ENCODE assay signal across 21 cellular contexts in genomic region chr16:24204150-24204665, GRCh38. TPM values are rescaled to one million over a fixed set of nuclear protein-coding genes. Genes with fewer than 3 reads are reported as not detected.
DNase-seq lines count a peak whose midpoint lies in the region; ATAC-seq, FAIRE-seq and TF ChIP-seq lines count a peak whose summit lies in the region.
"Had no signal": no experiment of that assay in that cellular context is flagged by ENCODE, and none has a peak within 500 bp of the region (broad histone marks: within the 10 kb centered on the region; RNA-seq: fewer than 3 reads in every experiment).

No MANE protein-coding gene starts in this region.

- no peak overlapping the region for H3K18ac ChIP-seq in H1 (ENCODE audit: extremely low read depth, low read length)

- H3K27ac Mint-ChIP-seq in WTC11, result no peak overlapping the region
- H3K27ac Mint-ChIP-seq in activated T-helper 1 cell treated with anti-CD3 and anti-CD28 coated beads, Interleukin-12 subunit alpha, Interleukin-12 subunit beta, Interleukin-2, Interleukin-4 antibody, amounts not matched to agents 30 ng/mL and 10 ng/mL and 1 ng/mL, durations not matched to agents 14 hours and 24 hours and 36 hours, result no peak overlapping the region

- H4K5ac ChIP-seq in H1 (ENCODE audit: insufficient read length, low read depth, low read length), result no peak overlapping the region

- H2AK5ac ChIP-seq in H1 (ENCODE audit: low read depth, low read length), result no peak overlapping the region

- no peak overlapping the region for H2BK120ac ChIP-seq in H1 (replicated peaks; ENCODE audit: low read depth, low read length)

- H3K27me3 ChIP-seq in H1 (replicated peaks in 1 of 4; ENCODE audit: control insufficient read depth in 3 of 4, extremely low read depth in 1 of 4, insufficient read depth in 3 of 4, low read length in 3 of 4), result no peaks in the 10 kb centered on the region
- H3K27me3 ChIP-seq: SJSA1 had no signal

- no peak overlapping the region for H3K4me3 ChIP-seq in H1 (ENCODE audit: extremely low read depth in 1 of 4, insufficient read depth in 2 of 4, low read depth in 3 of 4, low read length in 4 of 4)
- H3K4me3 ChIP-seq: GM23248, HAP-1, SJSA1 had no signal

- no peak overlapping the region for H3K4me3 Mint-ChIP-seq in WTC11
- H3K4me3 Mint-ChIP-seq in activated T-helper 1 cell treated with anti-CD3 and anti-CD28 coated beads, Interleukin-12 subunit alpha, Interleukin-12 subunit beta, Interleukin-2, Interleukin-4 antibody, amounts not matched to agents 30 ng/mL and 10 ng/mL and 1 ng/mL, durations not matched to agents 14 hours and 24 hours and 36 hours, result no peak overlapping the region
- H3K4me3 Mint-ChIP-seq: CD8-positive, alpha-beta T cell had no signal

- peak; percentile 74 for FAIRE-seq in GM12891 (lab: Jason Lieb, UNC)
- FAIRE-seq in H1 (lab: Jason Lieb, UNC), result no peak

- no peak overlapping the region for H2AFZ ChIP-seq in H1 (ENCODE audit: low read length)
- H2AFZ ChIP-seq: GM23248 had no signal

- no peaks in the 10 kb centered on the region for H3K36me3 ChIP-seq in H1 (ENCODE audit: control insufficient read depth in 2 of 4, insufficient read depth in 4 of 4, low read length in 3 of 4)
- H3K36me3 ChIP-seq: HAP-1, SJSA1 had no signal

- H2BK12ac ChIP-seq in H1 (ENCODE audit: low read depth, low read length), result no peak overlapping the region

- no peaks in the 10 kb centered on the region for H3K79me1 ChIP-seq in H1 (ENCODE audit: low read depth, low read length)

- TF ChIP-seq EP300 in H1 (IDR thresholded peaks at IDR 0.05; ENCODE audit: borderline replicate concordance in 1 of 2, low read depth in 2 of 2, low read length in 2 of 2), result no peak

- WGBS in H1 (ENCODE audit: extremely low coverage in 1 of 2, insufficient coverage in 1 of 2, insufficient read length in 1 of 2, insufficient replicate concordance in 2 of 2, low coverage in 1 of 2, low lambda C conversion rate in 2 of 2, missing lambda C conversion rate in 1 of 2), 2 experiments, result 69% methylated on average over 2 of the region's 2 CpGs; no CpG with 5 or more reads in 1 of the 2 experiments

- no peak overlapping the region for H3K27ac ChIP-seq in H1 (ENCODE audit: low read depth, low read length)
- H3K27ac ChIP-seq: GM23248, SJSA1 had no signal

- DNase-seq in GM12891 (ENCODE audit: insufficient read length, low spot score) (no peak), OCI-M1 (lab: John Stamatoyannopoulos, UW) (peak; percentile 9), H1 (ENCODE audit: low read depth in 1 of 2, low spot score in 2 of 2) (no peak), WTC11 (ENCODE audit: low spot score) (no peak), NCI-H187 treated with DMSO at 0.1 percent for 48 hours (lab: John Stamatoyannopoulos, UW) (no peak)
- no peak for DNase-seq in activated T-helper 1 cell treated with anti-CD3 and anti-CD28 coated beads, Interleukin-12 subunit alpha, Interleukin-12 subunit beta, Interleukin-2, Interleukin-4 antibody, amounts not matched to agents 30 ng/mL and 10 ng/mL and 1 ng/mL, durations not matched to agents 14 hours and 24 hours and 36 hours (ENCODE audit: low spot score)
- DNase-seq: C1 segment of cervical spinal cord; CD8-positive, alpha-beta T cell; DMS53; GDM1; GM23248; KG1; NCI-H1092; NCI-H1436; NCI-H510A; NCI-H774 had no signal

- H4K8ac ChIP-seq in H1 (ENCODE audit: extremely low read depth, insufficient read depth, low read length), result no peak overlapping the region

- no peak for ATAC-seq in WTC11
- ATAC-seq in HG03565 (IDR thresholded peaks at IDR 0.05; ENCODE audit: unreplicated experiment), result no peak
- ATAC-seq: CD8-positive, alpha-beta T cell; Right ventricle myocardium inferior had no signal

- intact Hi-C loops in activated T-helper 1 cell treated with anti-CD3 and anti-CD28 coated beads, Interleukin-12 subunit alpha, Interleukin-12 subunit beta, Interleukin-2, Interleukin-4 antibody, amounts not matched to agents 30 ng/mL and 10 ng/mL and 1 ng/mL, durations not matched to agents 14 hours and 24 hours and 36 hours (cut with micrococcal nuclease), result no loop called here

- no peak overlapping the region for H3K9ac ChIP-seq in H1 (replicated peaks in 1 of 4; ENCODE audit: extremely low read depth in 1 of 4, low read depth in 3 of 4, low read length in 3 of 4)
- H3K9ac ChIP-seq: GM23248 had no signal

- H3K4ac ChIP-seq in H1 (replicated peaks; ENCODE audit: insufficient read length, low read depth, low read length), result no peak overlapping the region

- TF ChIP-seq CTCF in H1 (IDR thresholded peaks at IDR 0.05; ENCODE audit: control extremely low read depth in 1 of 3, insufficient read depth in 1 of 3, low read depth in 1 of 3, low read length in 3 of 3) (no peak), WTC11 (IDR thresholded peaks at IDR 0.05) (no peak)

- CTCF ChIA-PET in H1 (lab: Charles Lee; ENCODE audit: partially characterized antibody), result interaction anchor here (1.0 to 1.4 kb wide), 2 partner anchors 126 to 159 kb away, joined by 3 to 6 read pairs; no protein-coding TSS in a partner anchor
- CTCF ChIA-PET in WTC11 (lab: Charles Lee), result interaction anchor here (1.1 to 2.0 kb wide), 4 partner anchors 11 to 159 kb away, joined by 3 to 12 read pairs (median 4); no protein-coding TSS in a partner anchor

- no peaks in the 10 kb centered on the region for H3K9me3 ChIP-seq in H1 (ENCODE audit: insufficient read depth in 2 of 2, low read depth in 1 of 2, low read length in 1 of 2)
- H3K9me3 ChIP-seq: HAP-1, SJSA1 had no signal

- H3K4me1 Mint-ChIP-seq in WTC11, result peaks cover 35% of the 10 kb centered on the region
- no peaks in the 10 kb centered on the region for H3K4me1 Mint-ChIP-seq in activated T-helper 1 cell treated with anti-CD3 and anti-CD28 coated beads, Interleukin-12 subunit alpha, Interleukin-12 subunit beta, Interleukin-2, Interleukin-4 antibody, amounts not matched to agents 30 ng/mL and 10 ng/mL and 1 ng/mL, durations not matched to agents 14 hours and 24 hours and 36 hours (ENCODE audit: low read depth)

- H3K9me3 Mint-ChIP-seq in WTC11, result peaks cover 21% of the 10 kb centered on the region
- no peaks in the 10 kb centered on the region for H3K9me3 Mint-ChIP-seq in activated T-helper 1 cell treated with anti-CD3 and anti-CD28 coated beads, Interleukin-12 subunit alpha, Interleukin-12 subunit beta, Interleukin-2, Interleukin-4 antibody, amounts not matched to agents 30 ng/mL and 10 ng/mL and 1 ng/mL, durations not matched to agents 14 hours and 24 hours and 36 hours
- H3K9me3 Mint-ChIP-seq: CD8-positive, alpha-beta T cell had no signal

- no peak overlapping the region for H3K56ac ChIP-seq in H1 (replicated peaks; ENCODE audit: insufficient read length, low read depth, low read length)

- no peak overlapping the region for H3K14ac ChIP-seq in H1 (ENCODE audit: insufficient read length)

- no peaks in the 10 kb centered on the region for H3K79me2 ChIP-seq in H1 (ENCODE audit: control insufficient read depth in 1 of 2, insufficient read depth in 2 of 2, low read length in 2 of 2)

- no peaks in the 10 kb centered on the region; the same call in 1 of the 2 replicates for H3K23me2 ChIP-seq in H1 (ENCODE audit: low read depth, low read length)

- peaks cover 2 to 9% (median 6%) of the 10 kb centered on the region in 4 experiments; a peak in 6 of 7 replicates for H3K4me1 ChIP-seq in H1 (replicated peaks in 1 of 4; ENCODE audit: control insufficient read depth in 3 of 4, insufficient read depth in 4 of 4, low read length in 3 of 4)
- H3K4me1 ChIP-seq: HAP-1, SJSA1 had no signal

- peak overlapping the region; percentile 38 for H4K91ac ChIP-seq in H1 (replicated peaks; ENCODE audit: insufficient read length, low read length)

- H2BK15ac ChIP-seq in H1 (ENCODE audit: low read length), result no peak overlapping the region

- no peaks in the 10 kb centered on the region; the same call in 1 of the 2 replicates for H3K27me3 Mint-ChIP-seq in WTC11 (ENCODE audit: low read depth)
- no peaks in the 10 kb centered on the region for H3K27me3 Mint-ChIP-seq in activated T-helper 1 cell treated with anti-CD3 and anti-CD28 coated beads, Interleukin-12 subunit alpha, Interleukin-12 subunit beta, Interleukin-2, Interleukin-4 antibody, amounts not matched to agents 30 ng/mL and 10 ng/mL and 1 ng/mL, durations not matched to agents 14 hours and 24 hours and 36 hours (ENCODE audit: insufficient read depth)

- POLR2A ChIA-PET in H1 (lab: Charles Lee; ENCODE audit: partially characterized antibody), result no interaction called here
- POLR2A ChIA-PET in WTC11 (lab: Charles Lee), result interaction anchor here (0.6 kb wide), 1 partner anchor 113 kb away, joined by 3 read pairs; no protein-coding TSS in a partner anchor

- no peak overlapping the region for H2BK5ac ChIP-seq in H1 (ENCODE audit: low read depth, low read length)

- H2BK20ac ChIP-seq in H1 (ENCODE audit: low read length), result no peak overlapping the region

- H3K4me2 ChIP-seq in H1 (ENCODE audit: insufficient read depth in 1 of 2, low read depth in 2 of 2, low read length in 2 of 2), result no peak overlapping the region

- H3K23ac ChIP-seq in H1 (ENCODE audit: insufficient read length), result no peak overlapping the region

- no peak for TF ChIP-seq POLR2A in GM12891 (IDR thresholded peaks at IDR 0.05; ENCODE audit: low read depth, low read length)
- TF ChIP-seq POLR2A in H1 (IDR thresholded peaks at IDR 0.05; ENCODE audit: control extremely low read depth in 1 of 2, low read depth in 2 of 2, low read length in 2 of 2), result no peak

- TF ChIP-seq RAD21 in H1 (IDR thresholded peaks at IDR 0.05 in 1 of 2, conservative IDR thresholded peaks at IDR 0.05 in 1 of 2; ENCODE audit: low read depth in 2 of 2, low read length in 2 of 2), result no peak

- peaks cover 7% of the 10 kb centered on the region for H3K36me3 Mint-ChIP-seq in WTC11
- peaks cover 24% of the 10 kb centered on the region for H3K36me3 Mint-ChIP-seq in activated T-helper 1 cell treated with anti-CD3 and anti-CD28 coated beads, Interleukin-12 subunit alpha, Interleukin-12 subunit beta, Interleukin-2, Interleukin-4 antibody, amounts not matched to agents 30 ng/mL and 10 ng/mL and 1 ng/mL, durations not matched to agents 14 hours and 24 hours and 36 hours (ENCODE audit: low read depth)

- H4K20me1 ChIP-seq in H1 (replicated peaks in 1 of 2; ENCODE audit: control insufficient read depth in 1 of 2, insufficient read depth in 2 of 2, low read length in 2 of 2), result no peaks in the 10 kb centered on the region

RNA-seq across cellular contexts. Expression of gene CACNG3, which starts 51.9 kb away (rescaled TPM):
- polyA plus RNA-seq in GM12891 (2012; ENCODE audit: low read depth, missing spikeins), result not detected
- not detected in 2 replicates for total RNA-seq in H1 (2021; fragmentation: NEBNext Ultra II Directional; extraction: Animal tissue kit (Norgen Biotek cat#: 25700))
- polyA plus RNA-seq in H1 (2011; rRNA removed), result 0.06 and 0.12 TPM in 2 replicates
- polyA plus RNA-seq in H1 (2011; cell fraction: cytosol; rRNA removed), result 0.08 TPM
- 0.04 TPM for polyA plus RNA-seq in H1 (2011; cell fraction: nucleus; rRNA removed)
- polyA plus RNA-seq in H1 (2012, experiment 1 of 2), result 0.05 to 0.16 TPM (median 0.10 TPM) in 3 of 4 replicates, not detected in the other
- 0.09 TPM for polyA plus RNA-seq in H1 (2012, experiment 2 of 2)
- polyA plus RNA-seq in H1 (2013, experiment 1 of 2), result 0.02 TPM
- 0.04 TPM for polyA plus RNA-seq in H1 (2013, experiment 2 of 2)
- polyA minus RNA-seq in H1 (2011; rRNA and poly(A)+ RNA removed), result 0.07 TPM in 1 of 2 replicates, not detected in the other
- not detected for polyA minus RNA-seq in H1 (2011; cell fraction: cytosol; rRNA and poly(A)+ RNA removed)
- polyA minus RNA-seq in H1 (2011; cell fraction: nucleus; rRNA and poly(A)+ RNA removed), result not detected
- total RNA-seq in WTC11 (2021), result not detected in 3 replicates
- not detected in 2 replicates for total RNA-seq in activated T-helper 1 cell treated with anti-CD3 and anti-CD28 coated beads, Interleukin-12 subunit alpha, Interleukin-12 subunit beta, Interleukin-2, Interleukin-4 antibody, amounts not matched to agents 30 ng/mL and 10 ng/mL and 1 ng/mL, durations not matched to agents 14 hours and 24 hours and 36 hours
- total RNA-seq: CD8-positive, alpha-beta T cell; GM23248; HT1080; Right ventricle myocardium inferior; SJSA1 had no signal
- polyA plus RNA-seq: GM23248 had no signal
